Comparison of ENCODE assay signal across 8 cellular contexts in the genomic region with DNA sequence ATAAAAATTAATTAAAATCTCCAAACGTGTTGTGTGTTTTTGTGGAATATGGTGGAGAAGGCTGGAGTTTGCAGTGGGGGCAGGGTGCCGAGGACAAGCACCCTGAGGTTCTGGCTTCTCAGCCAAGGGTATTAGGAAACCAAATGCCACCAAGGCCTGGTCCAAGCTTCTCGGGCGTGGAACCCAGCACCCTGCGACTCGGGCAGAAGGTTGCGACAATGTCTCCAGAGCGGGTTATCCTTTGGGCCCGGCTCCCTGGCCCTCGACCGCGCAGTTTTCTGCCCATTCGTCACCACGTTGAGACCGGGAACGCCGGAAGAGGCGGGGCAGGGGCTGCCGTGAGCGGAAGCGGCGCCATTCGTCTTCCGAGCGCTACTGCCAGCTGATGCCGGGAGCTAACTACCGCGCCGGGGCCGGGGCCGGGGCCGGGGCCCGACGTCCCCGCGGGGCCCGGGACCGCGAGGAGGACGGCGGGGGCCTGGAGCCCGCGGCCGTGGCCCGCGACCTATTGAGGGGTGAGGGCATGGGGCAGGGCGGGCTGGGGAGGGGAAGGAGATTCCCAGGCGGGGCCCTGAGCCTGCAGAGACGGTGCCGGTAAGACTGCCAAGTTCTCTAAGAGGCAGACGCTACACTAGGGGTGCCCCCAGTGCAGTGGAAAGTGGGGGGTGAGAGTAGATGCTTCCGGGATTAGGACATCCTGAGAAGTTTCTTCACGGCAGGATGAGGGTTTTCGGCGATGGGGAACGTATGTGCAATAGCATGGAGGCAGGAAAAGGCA. TPM values are rescaled to one million over a fixed set of nuclear protein-coding genes. Genes with fewer than 3 reads are reported as not detected.
DNase-seq lines count a peak whose midpoint lies in the region; ATAC-seq and TF ChIP-seq lines count a peak whose summit lies in the region.

A gene with protein sequence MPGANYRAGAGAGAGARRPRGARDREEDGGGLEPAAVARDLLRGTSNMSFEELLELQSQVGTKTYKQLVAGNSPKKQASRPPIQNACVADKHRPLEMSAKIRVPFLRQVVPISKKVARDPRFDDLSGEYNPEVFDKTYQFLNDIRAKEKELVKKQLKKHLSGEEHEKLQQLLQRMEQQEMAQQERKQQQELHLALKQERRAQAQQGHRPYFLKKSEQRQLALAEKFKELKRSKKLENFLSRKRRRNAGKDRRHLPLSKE (plus strand): TSS at position 354 of the 778 bp plus-strand sequence. CDS start 32 bp downstream, at position 386.

- peak within 1 kb of the TSS; percentile 71 for H3K27ac ChIP-seq in CD8-positive, alpha-beta memory T cell (ENCODE audit: low read depth, low read length)
- peak within 1 kb of the TSS; percentile 79 to 97 (median 86) for H3K27ac ChIP-seq in stomach

- TF ChIP-seq CTCF in foreskin fibroblast (IDR thresholded peaks at IDR 0.05; ENCODE audit: low read depth, low read length), result no peak
- TF ChIP-seq CTCF in neural crest cell (conservative IDR thresholded peaks at IDR 0.05), result no peak
- no peak for TF ChIP-seq CTCF in stomach (IDR thresholded peaks at IDR 0.05)

- H3K9me3 ChIP-seq in CD8-positive, alpha-beta memory T cell (ENCODE audit: low read length), result no peaks in the 10 kb centered on the region
- no peaks in the 10 kb centered on the region for H3K9me3 ChIP-seq in stomach

- H3K4me1 ChIP-seq in CD8-positive, alpha-beta memory T cell (ENCODE audit: insufficient read depth, low read length), result peaks cover 39% of the 10 kb centered on the region
- H3K4me1 ChIP-seq in stomach, result peaks cover 33 to 60% (median 41%) of the 10 kb centered on the region in 4 donors

- H3K27ac Mint-ChIP-seq in CD8-positive, alpha-beta memory T cell, result peak within 1 kb of the TSS; percentile 84 to 98 (median 95)
- H3K27ac Mint-ChIP-seq in neural crest cell (ENCODE audit: unreplicated experiment), result peak within 1 kb of the TSS; percentile 97

- peaks cover 10 to 67% (median 17%) of the 10 kb centered on the region in 3 donors for H3K36me3 Mint-ChIP-seq in CD8-positive, alpha-beta memory T cell
- peaks cover 16% of the 10 kb centered on the region for H3K36me3 Mint-ChIP-seq in neural crest cell (ENCODE audit: low read depth)

- no peaks in the 10 kb centered on the region for H3K27me3 ChIP-seq in CD8-positive, alpha-beta memory T cell (ENCODE audit: insufficient read depth, low read length, poor library complexity, severe bottlenecking)
- no peaks in the 10 kb centered on the region for H3K27me3 ChIP-seq in stomach

- in situ Hi-C loops in KBM-7 (cut with MboI; ENCODE audit: low pct_unique_long_range_greater_than_20kb, low sequenced_read_pairs), result no loop called here

- 1% methylated on average over 31 to 56 of the region's 56 CpGs for WGBS in stomach, 5 donors

- H3K4me3 ChIP-seq in CD8-positive, alpha-beta memory T cell (ENCODE audit: low read length), result peak within 1 kb of the TSS; percentile 92
- peak within 1 kb of the TSS; percentile 68 to 99 for H3K4me3 ChIP-seq in foreskin fibroblast (ENCODE audit: low read depth in 1 of 2, low read length in 2 of 2)
- H3K4me3 ChIP-seq in stomach, result peak within 1 kb of the TSS; percentile 88 to 99 (median 94)

- DNase-seq in CD8-positive, alpha-beta memory T cell, result peak; percentile 52 to 73 (median 56)
- peak; percentile 70 for DNase-seq in KBM-7
- DNase-seq in SHP77 treated with DMSO at 0.1 percent for 48 hours (lab: John Stamatoyannopoulos, UW), result peak; percentile 67
- peak; percentile 54 for DNase-seq in activated gamma-delta T cell treated with Interleukin-2 at 50 U/mL for 16 hours
- DNase-seq in foreskin fibroblast, result peak; percentile 70 to 90
- DNase-seq in neural crest cell (ENCODE audit: low read depth, low spot score), result peak; percentile 64
- DNase-seq in stomach, result peak; percentile 81

- peaks cover 27 to 47% (median 35%) of the 10 kb centered on the region in 3 donors for H3K4me1 Mint-ChIP-seq in CD8-positive, alpha-beta memory T cell
- peaks cover 4% of the 10 kb centered on the region for H3K4me1 Mint-ChIP-seq in neural crest cell

- TF ChIP-seq EP300 in stomach (IDR thresholded peaks at IDR 0.05), result no peak

- H3K36me3 ChIP-seq in CD8-positive, alpha-beta memory T cell (ENCODE audit: insufficient read depth, low read length), result peaks cover 32% of the 10 kb centered on the region
- H3K36me3 ChIP-seq in stomach, result peaks cover 43 to 80% (median 59%) of the 10 kb centered on the region in 4 donors

- CTCF ChIA-PET in CD8-positive, alpha-beta memory T cell (lab: Charles Lee), result interaction anchor here (0.7 to 1.2 kb wide), 4 partner anchors 11 to 122 kb away, joined by 3 read pairs; partner anchors contain the start of gene PPP2R5D

- no peaks in the 10 kb centered on the region for H3K27me3 Mint-ChIP-seq in CD8-positive, alpha-beta memory T cell
- no peaks in the 10 kb centered on the region for H3K27me3 Mint-ChIP-seq in neural crest cell (ENCODE audit: low read depth)

- H3K4me3 Mint-ChIP-seq in CD8-positive, alpha-beta memory T cell, result peak within 1 kb of the TSS; percentile 95 to 99 (median 97)
- peak within 1 kb of the TSS; percentile 95 for H3K4me3 Mint-ChIP-seq in neural crest cell

- POLR2A ChIA-PET in CD8-positive, alpha-beta memory T cell (lab: Charles Lee), result interaction anchor here (0.7 to 1.8 kb wide), 6 partner anchors 32 to 550 kb away, joined by 5 to 13 read pairs (median 6); partner anchors contain the start of genes CNPY3, CUL7, KLC4 and MRPL2

- H3K9me3 Mint-ChIP-seq in CD8-positive, alpha-beta memory T cell, result no peaks in the 10 kb centered on the region
- no peaks in the 10 kb centered on the region for H3K9me3 Mint-ChIP-seq in neural crest cell

- intact Hi-C loops in stomach (cut with DNase I; ENCODE audit: low total_unique reads), result no loop called here

- ATAC-seq in GM21381 (IDR thresholded peaks at IDR 0.05; ENCODE audit: unreplicated experiment), result peak; percentile 66

- TF ChIP-seq POLR2A in stomach (IDR thresholded peaks at IDR 0.05), result no peak

RNA-seq across cellular contexts. Expression of the gene that starts here (rescaled TPM):
- total RNA-seq in CD8-positive, alpha-beta memory T cell, result 100 to 1,000 TPM; 114 to 120 TPM
- polyA plus RNA-seq in CD8-positive, alpha-beta memory T cell, result 86.2 TPM
- total RNA-seq in neural crest cell, result 89.1 and 93.4 TPM in 2 replicates
- 10 to 100 TPM in 4 of 5 donors, 1 to 10 TPM in 1; 3.5 to 61.1 (median 37.1) TPM for total RNA-seq in stomach
- 10 to 100 TPM; 27.8 to 47.7 (median 39.6) TPM for polyA plus RNA-seq in stomach

Comparison
In these comparisons a context has a peak if more than half of its experiments do, and no peak if none do; other contexts are left out.
1. Peak in every context shown above with its lines: DNase-seq, ATAC-seq, H3K4me3 ChIP-seq and H3K27ac ChIP-seq.